In genomic region chr7:151715661-151716338, GRCh38 we compare ENCODE assay signal across 21 cellular contexts.
DNase-seq lines count a peak whose midpoint lies in the region; ATAC-seq and TF ChIP-seq lines count a peak whose summit lies in the region.
"Had no signal": no experiment of that assay in that cellular context is flagged by ENCODE, and none has a peak within 500 bp of the region (broad histone marks: within the 10 kb centered on the region; RNA-seq: fewer than 3 reads in every experiment).

No MANE protein-coding gene starts in this region.

- no peak for TF ChIP-seq POLR2A in body of pancreas (IDR thresholded peaks at IDR 0.05)

- H3K4me1 ChIP-seq in body of pancreas (peaks cover 27% of the 10 kb centered on the region), left lung (peaks cover 0 to 3% of the 10 kb centered on the region in 2 donors)
- H3K4me1 ChIP-seq: suprapubic skin had no signal

- peak overlapping the region; percentile 64 for H3K27ac Mint-ChIP-seq in type B pancreatic cell

- peak; percentile 38 for DNase-seq in Right ventricle myocardium superior
- DNase-seq in left cardiac atrium, result no peak
- DNase-seq in body of pancreas, result peak; percentile 41 to 68 (median 56)
- DNase-seq in left lung, result peak; percentile 81 to 85
- no peak for DNase-seq in type B pancreatic cell (ENCODE audit: extremely low spot score, unreplicated experiment)
- no peak for DNase-seq in NCI-H187 treated with DMSO at 0.1 percent for 48 hours (lab: John Stamatoyannopoulos, UW)
- DNase-seq: activated naive CD4-positive, alpha-beta T cell treated with anti-CD3 and anti-CD28 coated beads, Interleukin-2, amount 50 U/mL, for 16 hours; activated T-cell treated with anti-CD3 and anti-CD28 coated beads, Interleukin-2, amount 50 U/mL, for 48 hours; C1 segment of cervical spinal cord; GF-D8; Kasumi-1; naive B cell; NCI-H1092 treated with DMSO at 0.1 percent for 48 hours; NCI-H2081 treated with DMSO at 0.1 percent for 48 hours; NCI-H524 had no signal

- H3K36me3 Mint-ChIP-seq in type B pancreatic cell, result no peaks in the 10 kb centered on the region

- intact Hi-C loops in Right ventricle myocardium superior (cut with DNase I) (loop anchor here (2.0 kb wide), 1 partner anchor 21 kb away; no protein-coding TSS in a partner anchor), left cardiac atrium (cut with DNase I) (no loop called here), body of pancreas (cut with DNase I) (no loop called here), left lung (cut with DNase I) (no loop called here)

- peak overlapping the region in 3 of 4 donors; percentile 56 to 70 (median 59) for H3K27ac ChIP-seq in body of pancreas
- peak overlapping the region; percentile 29 to 59 for H3K27ac ChIP-seq in left lung
- H3K27ac ChIP-seq: ascending aorta, suprapubic skin had no signal

- 34 to 40% methylated on average over 14 of the region's 14 CpGs for WGBS in body of pancreas, 2 donors

- H3K36me3 ChIP-seq in body of pancreas (replicated peaks in 1 of 2; ENCODE audit: insufficient read depth in 1 of 2, low read depth in 2 of 2) (no peaks in the 10 kb centered on the region), left lung (no peaks in the 10 kb centered on the region)
- H3K36me3 ChIP-seq: ascending aorta, suprapubic skin had no signal

- H3K27me3 Mint-ChIP-seq in type B pancreatic cell, result no peaks in the 10 kb centered on the region
- H3K27me3 Mint-ChIP-seq: naive B cell had no signal

- peaks cover 13% of the 10 kb centered on the region for H3K4me1 Mint-ChIP-seq in type B pancreatic cell (ENCODE audit: unreplicated experiment)

- H3K9me3 ChIP-seq in body of pancreas, result no peaks in the 10 kb centered on the region
- no peaks in the 10 kb centered on the region for H3K9me3 ChIP-seq in left lung
- H3K9me3 ChIP-seq: ascending aorta, suprapubic skin had no signal

- H3K27me3 ChIP-seq in body of pancreas (no peaks in the 10 kb centered on the region), left lung (no peaks in the 10 kb centered on the region)
- H3K27me3 ChIP-seq: ascending aorta, suprapubic skin had no signal

- H3K4me3 ChIP-seq in body of pancreas, result no peak overlapping the region
- H3K4me3 ChIP-seq in left lung, result no peak overlapping the region
- H3K4me3 ChIP-seq: ascending aorta, suprapubic skin had no signal

- H3K4me3 Mint-ChIP-seq in type B pancreatic cell, result no peak overlapping the region
- H3K4me3 Mint-ChIP-seq: naive B cell had no signal

- ATAC-seq in Right ventricle myocardium superior (ENCODE audit: poor library complexity) (no peak), left cardiac atrium (no peak), body of pancreas (peak; percentile 69), left lung (peak; percentile 72), HG03442 (IDR thresholded peaks at IDR 0.05; ENCODE audit: unreplicated experiment) (no peak), GM21528 (IDR thresholded peaks at IDR 0.05; ENCODE audit: low FRiP score, unreplicated experiment) (no peak)
- ATAC-seq: activated CD4-positive, CD25-positive, alpha-beta regulatory T cell treated with anti-CD3 and anti-CD28 coated beads, Interleukin-2, amount 50 U/mL, for 24 hours; sciatic nerve had no signal

- TF ChIP-seq CTCF in body of pancreas (IDR thresholded peaks at IDR 0.05) (no peak), left lung (IDR thresholded peaks at IDR 0.05) (no peak), type B pancreatic cell (conservative IDR thresholded peaks at IDR 0.05) (no peak)

- no peaks in the 10 kb centered on the region for H3K9me3 Mint-ChIP-seq in type B pancreatic cell
- H3K9me3 Mint-ChIP-seq: naive B cell had no signal

Comparison
In these comparisons a context has a peak if more than half of its experiments do, and no peak if none do; other contexts are left out.
1. DNase-seq: peak in Right ventricle myocardium superior (single experiment), body of pancreas (4 of 4) and left lung (2 of 2); none in left cardiac atrium (single experiment), type B pancreatic cell (single experiment) and NCI-H187 treated with DMSO at 0.1 percent for 48 hours (single experiment).
2. ATAC-seq: peak in body of pancreas (single experiment) and left lung (single experiment); none in Right ventricle myocardium superior (single experiment), left cardiac atrium (0 of 2), HG03442 (single experiment) and GM21528 (single experiment).